In the genomic region with DNA sequence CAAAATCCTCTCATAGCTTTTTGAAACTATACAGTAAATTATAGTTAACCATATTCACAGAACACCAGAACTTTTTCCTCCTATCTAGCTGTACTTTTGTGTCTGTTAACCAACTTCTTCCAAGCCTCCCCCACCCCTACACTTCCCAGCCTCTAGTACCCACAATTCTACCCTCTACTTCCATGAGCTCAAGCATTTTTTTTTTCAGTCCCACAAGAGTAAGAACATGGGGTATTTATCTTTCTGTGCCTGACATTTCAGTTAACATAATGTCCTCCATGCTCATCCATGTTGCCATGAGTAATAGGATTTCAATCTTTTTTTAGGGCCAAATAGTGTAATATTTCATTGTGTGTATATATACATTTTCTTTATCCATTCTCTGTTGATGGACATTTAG, we compare ENCODE assay signal across 9 cellular contexts.
"Had no signal": no experiment of that assay in that cellular context is flagged by ENCODE, and none has a peak within 500 bp of the region (broad histone marks: within the 10 kb centered on the region; RNA-seq: fewer than 3 reads in every experiment).

No MANE protein-coding gene starts in this region.

- DNase-seq: IMR-90, Karpas-422, KBM-7, KG1 had no signal

- FAIRE-seq: HepG2, HTR-8/SVneo had no signal

- H3K36me3 Mint-ChIP-seq: IgD-negative memory B cell had no signal

- H3K4me2 ChIP-seq: KMS-11 had no signal

- H3K9ac ChIP-seq: KMS-11 had no signal

- H3K27ac Mint-ChIP-seq: IgD-negative memory B cell had no signal

- H3K27ac ChIP-seq: HL-60, KMS-11 had no signal

- ATAC-seq: HepG2 had no signal

- H3K4me3 Mint-ChIP-seq: IgD-negative memory B cell had no signal
